8 cellular contexts compared by ENCODE assay signal in genomic region chr2:8836979-8837794, GRCh38. TPM values are rescaled to one million over a fixed set of nuclear protein-coding genes. Genes with fewer than 3 reads are reported as not detected.
DNase-seq lines count a peak whose midpoint lies in the region; ATAC-seq and TF ChIP-seq lines count a peak whose summit lies in the region.

KIDINS220 (minus strand) TSS chr2:8837613; CDS start chr2:8827093, 10,520 bp downstream.

- intact Hi-C loops in activated CD4-positive, alpha-beta memory T cell treated with anti-CD3 and anti-CD28 coated beads for 36 hours (cut with micrococcal nuclease): loop anchor here (5.0 kb wide), 1 partner anchor 165 kb away; the partner anchor contains the start of gene MBOAT2
- intact Hi-C loops in dorsolateral prefrontal cortex (cut with DNase I) (no loop called here), right lobe of liver (cut with DNase I) (no loop called here)

- no peaks in the 10 kb centered on the region for H3K27me3 ChIP-seq in dorsolateral prefrontal cortex
- H3K27me3 ChIP-seq in right lobe of liver: no peaks in the 10 kb centered on the region

- DNase-seq in C1 segment of cervical spinal cord (lab: John Stamatoyannopoulos, UW) (peak; percentile 37 to 94 (median 83)), NCI-H526 (lab: John Stamatoyannopoulos, UW) (peak; percentile 38 to 88), dorsolateral prefrontal cortex (peak; percentile 79 to 91 (median 88)), right lobe of liver (peak; percentile 88 to 90 (median 90))
- DNase-seq in activated CD4-positive, alpha-beta memory T cell treated with anti-CD3 and anti-CD28 coated beads for 36 hours: peak; percentile 91
- DNase-seq in stimulated activated CD4-positive, alpha-beta T cell treated with anti-CD3 and anti-CD28 coated beads, Interleukin-4, amount 100 ng/mL, for 4 hours: peak; percentile 81 to 84

- H3K27ac Mint-ChIP-seq in activated CD4-positive, alpha-beta memory T cell treated with anti-CD3 and anti-CD28 coated beads for 36 hours: peak within 1 kb of the TSS; percentile 85

- H3K9me3 Mint-ChIP-seq in activated CD4-positive, alpha-beta memory T cell treated with anti-CD3 and anti-CD28 coated beads for 36 hours: no peaks in the 10 kb centered on the region

- peak; percentile 89 for ATAC-seq in GM19324 (IDR thresholded peaks at IDR 0.05; ENCODE audit: low FRiP score, unreplicated experiment)
- peak; percentile 91 for ATAC-seq in HG03460 (IDR thresholded peaks at IDR 0.05; ENCODE audit: unreplicated experiment)
- peak; percentile 98 to 99 (median 98) for ATAC-seq in right lobe of liver

- 0% methylated on average over 21 of the region's 67 CpGs for WGBS in right lobe of liver (ENCODE audit: insufficient coverage, low coverage, low lambda C conversion rate, missing lambda C conversion rate)

- peaks cover 34% of the 10 kb centered on the region for H3K4me1 Mint-ChIP-seq in activated CD4-positive, alpha-beta memory T cell treated with anti-CD3 and anti-CD28 coated beads for 36 hours (ENCODE audit: low read depth)

- POLR2A ChIA-PET in activated CD4-positive, alpha-beta memory T cell treated with anti-CD3 and anti-CD28 coated beads for 36 hours (lab: Charles Lee): interaction anchor here (1.5 kb wide), 1 partner anchor 18 kb away, joined by 4 read pairs; no protein-coding TSS in a partner anchor

- H3K4me3 ChIP-seq in dorsolateral prefrontal cortex (peak within 1 kb of the TSS; percentile 67 to 100 (median 96)), right lobe of liver (peak within 1 kb of the TSS; percentile 75 to 94 (median 79))

- peaks cover 0 to 15% (median 2%) of the 10 kb centered on the region in 4 donors for H3K4me1 ChIP-seq in right lobe of liver

- TF ChIP-seq POLR2A in right lobe of liver (IDR thresholded peaks at IDR 0.05): peak; percentile 64

- no peaks in the 10 kb centered on the region for H3K9me3 ChIP-seq in right lobe of liver

- no peaks in the 10 kb centered on the region for H3K36me3 ChIP-seq in right lobe of liver

- peak within 1 kb of the TSS in 48 of 59 donors; percentile 11 to 88 (median 68) for H3K27ac ChIP-seq in dorsolateral prefrontal cortex
- H3K27ac ChIP-seq in right lobe of liver: peak within 1 kb of the TSS; percentile 56 to 62 (median 60)

- no peaks in the 10 kb centered on the region for H3K27me3 Mint-ChIP-seq in activated CD4-positive, alpha-beta memory T cell treated with anti-CD3 and anti-CD28 coated beads for 36 hours

- CTCF ChIA-PET in activated CD4-positive, alpha-beta memory T cell treated with anti-CD3 and anti-CD28 coated beads for 36 hours (lab: Charles Lee): interaction anchor here (0.6 to 1.0 kb wide), 3 partner anchors 36 to 236 kb away, joined by 3 to 6 read pairs (median 4); no protein-coding TSS in a partner anchor

- H3K36me3 Mint-ChIP-seq in activated CD4-positive, alpha-beta memory T cell treated with anti-CD3 and anti-CD28 coated beads for 36 hours: no peaks in the 10 kb centered on the region

- TF ChIP-seq CTCF in dorsolateral prefrontal cortex (IDR thresholded peaks at IDR 0.05 in 54 of 56, conservative IDR thresholded peaks at IDR 0.05 in 2 of 56; ENCODE audit: low read depth in 1 of 56, partially characterized antibody in 56 of 56) (peak in 9 of 56 donors; percentile 14 to 26 (median 17)), right lobe of liver (IDR thresholded peaks at IDR 0.05) (no peak)

- peak within 1 kb of the TSS; percentile 98 for H3K4me3 Mint-ChIP-seq in activated CD4-positive, alpha-beta memory T cell treated with anti-CD3 and anti-CD28 coated beads for 36 hours

RNA-seq across cellular contexts. Expression of gene KIDINS220, which starts in this region (rescaled TPM):
- total RNA-seq in activated CD4-positive, alpha-beta memory T cell treated with anti-CD3 and anti-CD28 coated beads for 36 hours: 10 to 100 TPM; 23.1 to 23.5 TPM
- total RNA-seq in dorsolateral prefrontal cortex (100 to 1,000 TPM in 119 of 120 experiments, 10 to 100 TPM in 1; 90.5 to 188 (median 153) TPM), right lobe of liver (10 to 100 TPM; 17.0 to 24.8 (median 21.5) TPM)

Comparison
In these comparisons a context has a peak if more than half of its experiments do, and no peak if none do; other contexts are left out.
1. Peak in every context shown above with its lines: DNase-seq, ATAC-seq, H3K4me3 ChIP-seq and H3K27ac ChIP-seq.